Comparison of ENCODE assay signal across 23 cellular contexts in genomic region chr3:42254566-42254965, GRCh38. TPM values are rescaled to one million over a fixed set of nuclear protein-coding genes. Genes with fewer than 3 reads are reported as not detected.
A peak's percentile ranks its signal among the peaks of the same experiment; 100 is the strongest.
DNase-seq lines count a peak whose midpoint lies in the region; ATAC-seq and TF ChIP-seq lines count a peak whose summit lies in the region.
"Had no signal": no experiment of that assay in that cellular context is flagged by ENCODE, and none has a peak within 500 bp of the region (broad histone marks: within the 10 kb centered on the region; RNA-seq: fewer than 3 reads in every experiment).

No MANE protein-coding gene starts in this region.

- no peak overlapping the region for H3K27ac ChIP-seq in osteoblast (ENCODE audit: low read depth, low read length)
- H3K27ac ChIP-seq: SJCRH30 had no signal

- no peak overlapping the region for H3K4me3 Mint-ChIP-seq in activated T-cell treated with anti-CD3 and anti-CD28 coated beads, Interleukin-2, amount 50 U/mL, for 72 hours
- H3K4me3 Mint-ChIP-seq: CD4-positive, alpha-beta T cell had no signal

- no peaks in the 10 kb centered on the region for H4K20me1 ChIP-seq in osteoblast (ENCODE audit: insufficient read depth, low read length)

- no peaks in the 10 kb centered on the region for H3K36me3 ChIP-seq in mucosa of descending colon (ENCODE audit: low read depth)
- no peaks in the 10 kb centered on the region for H3K36me3 ChIP-seq in osteoblast (ENCODE audit: insufficient read depth, low read length)
- H3K36me3 ChIP-seq: BE2C, SJCRH30 had no signal

- H3K36me3 Mint-ChIP-seq in activated T-cell treated with anti-CD3 and anti-CD28 coated beads, Interleukin-2, amount 50 U/mL, for 72 hours (ENCODE audit: insufficient read depth in 2 of 2) = no peaks in the 10 kb centered on the region

- H3K9me3 Mint-ChIP-seq in activated T-cell treated with anti-CD3 and anti-CD28 coated beads, Interleukin-2, amount 50 U/mL, for 72 hours = no peaks in the 10 kb centered on the region
- H3K9me3 Mint-ChIP-seq: CD4-positive, alpha-beta T cell had no signal

- peak; percentile 78 for ATAC-seq in mucosa of descending colon
- no peak for ATAC-seq in activated T-cell treated with anti-CD3 and anti-CD28 coated beads, Interleukin-2, amount 50 U/mL, for 72 hours (replicated peaks in 1 of 2)
- ATAC-seq: HepG2 had no signal

- no peaks in the 10 kb centered on the region for H3K79me2 ChIP-seq in osteoblast (ENCODE audit: insufficient read depth, low read length)

- H3K4me1 ChIP-seq in mucosa of descending colon (ENCODE audit: low read depth) (no peaks in the 10 kb centered on the region), osteoblast (ENCODE audit: insufficient read depth, low read length) (peaks cover 2% of the 10 kb centered on the region)
- H3K4me1 ChIP-seq: BE2C, Caco-2, SJCRH30 had no signal

- H3K4me2 ChIP-seq in osteoblast (ENCODE audit: insufficient read depth, low read length) = no peak overlapping the region

- H3K4me1 Mint-ChIP-seq in activated T-cell treated with anti-CD3 and anti-CD28 coated beads, Interleukin-2, amount 50 U/mL, for 72 hours (ENCODE audit: low read depth) = peaks cover 9% of the 10 kb centered on the region

- H3K27me3 Mint-ChIP-seq in activated T-cell treated with anti-CD3 and anti-CD28 coated beads, Interleukin-2, amount 50 U/mL, for 72 hours (ENCODE audit: low read depth) = peaks cover 27% of the 10 kb centered on the region

- no peaks in the 10 kb centered on the region for H3K27me3 ChIP-seq in osteoblast (ENCODE audit: insufficient read depth, low read length)
- H3K27me3 ChIP-seq: BE2C, SJCRH30 had no signal

- H3K9me3 ChIP-seq in mucosa of descending colon = no peaks in the 10 kb centered on the region
- no peaks in the 10 kb centered on the region for H3K9me3 ChIP-seq in osteoblast (ENCODE audit: low read depth, low read length)
- H3K9me3 ChIP-seq: BE2C, Caco-2, SJCRH30 had no signal

- no peak overlapping the region for H3K27ac Mint-ChIP-seq in activated T-cell treated with anti-CD3 and anti-CD28 coated beads, Interleukin-2, amount 50 U/mL, for 72 hours
- H3K27ac Mint-ChIP-seq: CD4-positive, alpha-beta T cell had no signal

- H2AFZ ChIP-seq in osteoblast (ENCODE audit: low read length) = no peak overlapping the region

- TF ChIP-seq CTCF in mucosa of descending colon (IDR thresholded peaks at IDR 0.05) (no peak), osteoblast (IDR thresholded peaks at IDR 0.05; ENCODE audit: extremely low read depth, low read depth, low read length) (no peak)

- intact Hi-C loops in mucosa of descending colon (cut with DNase I, micrococcal nuclease) = no loop called here

- H3K4me3 ChIP-seq in mucosa of descending colon (no peak overlapping the region), osteoblast (ENCODE audit: insufficient read depth, low read length) (no peak overlapping the region)
- H3K4me3 ChIP-seq: SJCRH30 had no signal

- DNase-seq in AG08395 (ENCODE audit: low spot score) (peak; percentile 21), HT1080 (ENCODE audit: low read depth) (peak; percentile 12), SW480 (ENCODE audit: low spot score) (peak; percentile 58), mucosa of descending colon (peak in 1 of 3 donors; percentile 12), GDM1 (lab: John Stamatoyannopoulos, UW) (no peak), NCI-H510A (lab: John Stamatoyannopoulos, UW) (no peak), osteoblast (ENCODE audit: insufficient read length, low spot score, missing footprints) (no peak)
- no peak for DNase-seq in activated T-cell treated with anti-CD3 and anti-CD28 coated beads, Interleukin-2, amount 50 U/mL, for 72 hours
- DNase-seq: 8988T; BE2C; Caco-2; CD4-positive, alpha-beta T cell; DMS153; KG1; NCI-H1436; NCI-H2029 treated with DMSO at 0.1 percent for 48 hours; NCI-H2171; NCI-H748 treated with DMSO at 0.1 percent for 48 hours; OCI-M1; SJCRH30 had no signal

RNA-seq across cellular contexts. Expression of gene CCK, which starts 11.4 kb away (rescaled TPM):
- 1.1 TPM in 1 of 2 replicates, not detected in the other for total RNA-seq in HT1080 (2014; rRNA removed; shearing (Covaris generic))
- not detected in 2 replicates for polyA plus RNA-seq in HT1080 (2015; cell fraction: cytosol; rRNA removed)
- polyA plus RNA-seq in HT1080 (2015; cell fraction: nucleus; rRNA removed) = 0.36 TPM in 1 of 2 replicates, not detected in the other
- total RNA-seq in mucosa of descending colon (10 to 100 TPM in 1 of 3 donors, under 1 TPM in 1, not detected in 1; 0.98 to 11.1 TPM), osteoblast (not detected in 2 replicates)
- not detected for total RNA-seq in activated T-cell treated with anti-CD3 and anti-CD28 coated beads, Interleukin-2, amount 50 U/mL, for 72 hours
- total RNA-seq: Caco-2; CD4-positive, alpha-beta T cell; HepG2; MCF 10A; NCI-H460; SJCRH30 had no signal
- polyA plus RNA-seq: HepG2 had no signal

Comparison
In these comparisons a context has a peak if more than half of its experiments do, and no peak if none do; other contexts are left out.
1. DNase-seq: peak in AG08395 (single experiment), HT1080 (single experiment) and SW480 (single experiment); none in GDM1 (single experiment), activated T-cell treated with anti-CD3 and anti-CD28 coated beads, Interleukin-2, amount 50 U/mL, for 72 hours (0 of 2), NCI-H510A (single experiment) and osteoblast (single experiment).